ENCODE assay signal across 20 cellular contexts in the genomic region with DNA sequence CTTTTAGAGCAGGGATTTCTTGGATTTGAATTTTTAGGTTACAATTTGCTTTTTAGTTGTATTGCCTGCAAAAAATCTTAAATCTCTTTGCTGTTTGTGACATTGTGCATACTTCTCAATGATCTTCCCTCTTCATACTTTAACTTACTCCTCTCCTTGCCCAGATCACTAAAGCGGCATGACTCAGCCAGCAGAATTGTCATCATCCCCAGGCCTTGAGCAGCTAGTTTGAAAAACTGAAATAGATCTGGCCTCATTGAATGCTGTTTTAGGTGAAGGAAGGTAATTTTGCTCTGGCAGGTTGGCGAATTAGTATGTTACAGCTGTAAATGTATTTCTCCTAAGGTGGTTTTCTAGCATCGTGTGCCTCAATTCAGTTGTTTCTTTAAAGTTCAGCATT.
"Had no signal": no experiment of that assay in that cellular context is flagged by ENCODE, and none has a peak within 500 bp of the region (broad histone marks: within the 10 kb centered on the region; RNA-seq: fewer than 3 reads in every experiment).

No MANE protein-coding gene starts in this region.

- ATAC-seq: foreskin keratinocyte; left lung; lower lobe of right lung; natural killer cell treated with Interleukin-12 subunit alpha and Interleukin-12 subunit beta and Interleukin-15 and Interleukin-18, amount 100 ng/mL, for 72 hours; pancreas; stimulated activated effector memory CD8-positive, alpha-beta T cell treated with anti-CD3 and anti-CD28 coated beads, Interleukin-12 subunit alpha, Interleukin-12 subunit beta, amount 100 ng/mL, for 72 hours; stimulated activated naive CD8-positive, alpha-beta T cell treated with anti-CD3 and anti-CD28 coated beads, Interleukin-15, Interleukin-2, amounts not matched to agents 100 U/mL and 50 U/mL, for 24 hours; upper lobe of right lung had no signal

- H3K27ac Mint-ChIP-seq: dendritic cell treated with granulocyte-macrophage colony-stimulating factor and Interleukin-4, amounts not matched to agents 40 ng/mL and 50 ng/mL, for 4 days; memory B cell; natural killer cell treated with Interleukin-12 subunit alpha and Interleukin-12 subunit beta and Interleukin-15 and Interleukin-18, amount 100 ng/mL, for 72 hours; neural progenitor cell; progenitor cell of endocrine pancreas; stimulated activated effector memory CD8-positive, alpha-beta T cell treated with anti-CD3 and anti-CD28 coated beads, Interleukin-12 subunit alpha, Interleukin-12 subunit beta, amount 100 ng/mL, for 72 hours had no signal

- H3K36me3 Mint-ChIP-seq: memory B cell; natural killer cell treated with Interleukin-12 subunit alpha and Interleukin-12 subunit beta and Interleukin-15 and Interleukin-18, amount 100 ng/mL, for 72 hours; neural progenitor cell; stimulated activated effector memory CD8-positive, alpha-beta T cell treated with anti-CD3 and anti-CD28 coated beads, Interleukin-12 subunit alpha, Interleukin-12 subunit beta, amount 100 ng/mL, for 72 hours had no signal

- H3K9me3 ChIP-seq: esophagus squamous epithelium, left lung, lower lobe of right lung, pancreas, suprapubic skin, thyroid gland, upper lobe of right lung, vagina had no signal

- H3K4me3 Mint-ChIP-seq: dendritic cell treated with granulocyte-macrophage colony-stimulating factor and Interleukin-4, amounts not matched to agents 40 ng/mL and 50 ng/mL, for 4 days; memory B cell; natural killer cell treated with Interleukin-12 subunit alpha and Interleukin-12 subunit beta and Interleukin-15 and Interleukin-18, amount 100 ng/mL, for 72 hours; neural progenitor cell; stimulated activated effector memory CD8-positive, alpha-beta T cell treated with anti-CD3 and anti-CD28 coated beads, Interleukin-12 subunit alpha, Interleukin-12 subunit beta, amount 100 ng/mL, for 72 hours had no signal

- H3K27ac ChIP-seq: esophagus squamous epithelium, foreskin keratinocyte, left lung, lower lobe of right lung, neural progenitor cell, pancreas, suprapubic skin, thyroid gland, upper lobe of right lung, vagina had no signal

- H3K36me3 ChIP-seq: esophagus squamous epithelium, left lung, lower lobe of right lung, neural progenitor cell, pancreas, suprapubic skin, thyroid gland, upper lobe of right lung, vagina had no signal

- H3K27me3 Mint-ChIP-seq: dendritic cell treated with granulocyte-macrophage colony-stimulating factor and Interleukin-4, amounts not matched to agents 40 ng/mL and 50 ng/mL, for 4 days; memory B cell; progenitor cell of endocrine pancreas had no signal

- H3K9me3 Mint-ChIP-seq: dendritic cell treated with granulocyte-macrophage colony-stimulating factor and Interleukin-4, amounts not matched to agents 40 ng/mL and 50 ng/mL, for 4 days; neural progenitor cell; stimulated activated effector memory CD8-positive, alpha-beta T cell treated with anti-CD3 and anti-CD28 coated beads, Interleukin-12 subunit alpha, Interleukin-12 subunit beta, amount 100 ng/mL, for 72 hours had no signal

- H3K27me3 ChIP-seq: esophagus squamous epithelium, foreskin keratinocyte, left lung, neural progenitor cell, pancreas, suprapubic skin, thyroid gland, upper lobe of right lung, vagina had no signal

- H3K4me1 ChIP-seq: esophagus squamous epithelium, foreskin keratinocyte, left lung, lower lobe of right lung, pancreas, suprapubic skin, thyroid gland, upper lobe of right lung, vagina had no signal

- H3K4me1 Mint-ChIP-seq: memory B cell; neural progenitor cell; stimulated activated effector memory CD8-positive, alpha-beta T cell treated with anti-CD3 and anti-CD28 coated beads, Interleukin-12 subunit alpha, Interleukin-12 subunit beta, amount 100 ng/mL, for 72 hours had no signal

- H3K4me3 ChIP-seq: esophagus squamous epithelium, left lung, lower lobe of right lung, neural progenitor cell, pancreas, suprapubic skin, thyroid gland, upper lobe of right lung, vagina had no signal

- DNase-seq: esophagus squamous epithelium; foreskin keratinocyte; hippocampal formation; left lung; lower lobe of right lung; midbrain; pancreas; stimulated activated CD4-positive, alpha-beta T cell treated with anti-CD3 and anti-CD28 coated beads, Interleukin-4, amount 100 ng/mL, for 1 hour; stimulated activated CD8-positive, alpha-beta memory T cell treated with anti-CD3 and anti-CD28 coated beads, Interleukin-4, amount 100 ng/mL, for 48 hours; stimulated activated naive CD8-positive, alpha-beta T cell treated with anti-CD3 and anti-CD28 coated beads, Interleukin-15, Interleukin-2, amounts not matched to agents 100 U/mL and 50 U/mL, for 24 hours; thyroid gland; upper lobe of right lung had no signal
